Comparison of ENCODE assay signal across 8 cellular contexts in genomic region chr7:517848-518629, GRCh38. TPM values are rescaled to one million over a fixed set of nuclear protein-coding genes. Genes with fewer than 3 reads are reported as not detected.
DNase-seq lines count a peak whose midpoint lies in the region; ATAC-seq and TF ChIP-seq lines count a peak whose summit lies in the region.

No MANE protein-coding gene starts in this region.

- intact Hi-C loops in MCF 10A (cut with micrococcal nuclease): loop anchor here (2.0 to 5.0 kb wide), 4 partner anchors 21 to 209 kb away; partner anchors contain the start of genes DNAAF5 and PRKAR1B

- no peak for ATAC-seq in HG03135 (IDR thresholded peaks at IDR 0.05; ENCODE audit: unreplicated experiment)
- ATAC-seq in HG03520 (IDR thresholded peaks at IDR 0.05; ENCODE audit: unreplicated experiment): no peak

- H3K4me1 Mint-ChIP-seq in MCF 10A (ENCODE audit: insufficient read depth, unreplicated experiment) (peaks cover 4% of the 10 kb centered on the region), immature natural killer cell (peaks cover 5 to 11% of the 10 kb centered on the region in 2 donors)

- TF ChIP-seq CTCF in MCF 10A (IDR thresholded peaks at IDR 0.05; ENCODE audit: unreplicated experiment): no peak

- H3K9me3 Mint-ChIP-seq in MCF 10A (ENCODE audit: unreplicated experiment): no peaks in the 10 kb centered on the region
- H3K9me3 Mint-ChIP-seq in immature natural killer cell: no peaks in the 10 kb centered on the region

- CTCF ChIA-PET in MCF 10A (lab: Yijun Ruan, JAX): interaction anchor here (0.8 kb wide), 1 partner anchor 214 kb away, joined by 3 read pairs; no protein-coding TSS in a partner anchor

- H3K36me3 Mint-ChIP-seq in MCF 10A (ENCODE audit: insufficient read depth, unreplicated experiment) (no peaks in the 10 kb centered on the region), immature natural killer cell (no peaks in the 10 kb centered on the region)

- H3K4me3 ChIP-seq in skeletal muscle cell (ENCODE audit: low read depth, low read length): peak overlapping the region; percentile 64

- POLR2A ChIA-PET in MCF 10A (lab: Yijun Ruan, JAX): interaction anchor here (0.6 to 2.8 kb wide), 14 partner anchors 17 to 619 kb away, joined by 3 to 39 read pairs (median 4); partner anchors contain the start of gene PRKAR1B

- H3K27me3 Mint-ChIP-seq in MCF 10A (ENCODE audit: insufficient read depth, unreplicated experiment) (no peaks in the 10 kb centered on the region), immature natural killer cell (ENCODE audit: low read depth in 3 of 3) (peaks cover 5 to 19% (median 17%) of the 10 kb centered on the region in 3 donors)

- H3K4me3 Mint-ChIP-seq in MCF 10A (ENCODE audit: unreplicated experiment) (peak overlapping the region; percentile 85), immature natural killer cell (peak overlapping the region; percentile 63 to 83 (median 76))

- H3K27ac Mint-ChIP-seq in MCF 10A (ENCODE audit: low read depth, unreplicated experiment) (peak overlapping the region; percentile 90), immature natural killer cell (no peak overlapping the region)

- no TSS peak for BruUV-seq in MCF 10A (replicated peaks; lab: Mats Ljungman, UMichigan)

- peak; percentile 75 for DNase-seq in EH (ENCODE audit: low read depth)
- DNase-seq in NCI-H2171 (lab: John Stamatoyannopoulos, UW): peak; percentile 13
- DNase-seq in MCF 10A (ENCODE audit: unreplicated experiment): peak; percentile 55
- DNase-seq in immature natural killer cell: no peak
- no peak for DNase-seq in skeletal muscle cell (ENCODE audit: low read depth)
- DNase-seq in GOT3 (lab: John Stamatoyannopoulos, UW): no peak

RNA-seq across cellular contexts. Expression of gene PDGFA, which starts 1.6 kb away (rescaled TPM):
- total RNA-seq in MCF 10A (2022): 20.1 and 26.6 TPM in 2 replicates
- under 1 TPM in 2 of 3 donors, not detected in 1; 0.29 to 0.59 TPM for polyA plus RNA-seq in immature natural killer cell

Comparison
In these comparisons a context has a peak if more than half of its experiments do, and no peak if none do; other contexts are left out.
1. DNase-seq: peak in EH (single experiment), NCI-H2171 (single experiment) and MCF 10A (single experiment); none in immature natural killer cell (0 of 3), skeletal muscle cell (single experiment) and GOT3 (single experiment).